ENCODE assay signal across 8 cellular contexts in genomic region chr1:15950763-15951295, GRCh38.
DNase-seq lines count a peak whose midpoint lies in the region; ATAC-seq lines count a peak whose summit lies in the region.

No MANE protein-coding gene starts in this region.

- ATAC-seq in HG03039 (IDR thresholded peaks at IDR 0.05; ENCODE audit: unreplicated experiment) = no peak
- no peak for ATAC-seq in HG03460 (IDR thresholded peaks at IDR 0.05; ENCODE audit: unreplicated experiment)
- no peak for ATAC-seq in GM18498 (IDR thresholded peaks at IDR 0.05; ENCODE audit: unreplicated experiment)

- peak; percentile 61 for DNase-seq in NAMALWA (ENCODE audit: low spot score)
- DNase-seq in activated T-cell treated with anti-CD3 and anti-CD28 coated beads for 4 hours = peak; percentile 85
- DNase-seq in fibroblast of the conjunctiva (ENCODE audit: low read depth) = peak; percentile 64
- peak; percentile 88 for DNase-seq in stimulated activated CD4-positive, alpha-beta T cell treated with anti-CD3 and anti-CD28 coated beads, Interleukin-2, amount 100 ng/mL, for 4 hours (ENCODE audit: low read depth)
- DNase-seq in 8988T = no peak
